ENCODE assay signal across 1 cellular context in genomic region chr20:58650776-58651547, GRCh38.
TF ChIP-seq lines count a peak whose summit lies in the region.

Gene STX16, plus strand, starts transcription at chr20:58651283. Its CDS starts 724 bp downstream, at chr20:58652007.

TF ChIP-seq in GM12878, 131 proteins besides CTCF, POLR2A, EP300 and RAD21 (continued from another document):
- TF ChIP-seq WRNIP1 (IDR thresholded peaks at IDR 0.05; ENCODE audit: borderline replicate concordance, low read depth, low read length) = peak; percentile 98; the same call in 1 of the 2 replicates
- TF ChIP-seq NR2C1 (IDR thresholded peaks at IDR 0.05) = peak; percentile 85
- 0 out of 2 replicates have a peak, but pooled peaks have one; percentile 34 for TF ChIP-seq RFX5 (IDR thresholded peaks at IDR 0.05; ENCODE audit: low read depth, low read length)
- peak; percentile 94 for TF ChIP-seq MXI1 (IDR thresholded peaks at IDR 0.05; ENCODE audit: low read depth, low read length)
